1 cellular context compared by ENCODE assay signal in the genomic region with DNA sequence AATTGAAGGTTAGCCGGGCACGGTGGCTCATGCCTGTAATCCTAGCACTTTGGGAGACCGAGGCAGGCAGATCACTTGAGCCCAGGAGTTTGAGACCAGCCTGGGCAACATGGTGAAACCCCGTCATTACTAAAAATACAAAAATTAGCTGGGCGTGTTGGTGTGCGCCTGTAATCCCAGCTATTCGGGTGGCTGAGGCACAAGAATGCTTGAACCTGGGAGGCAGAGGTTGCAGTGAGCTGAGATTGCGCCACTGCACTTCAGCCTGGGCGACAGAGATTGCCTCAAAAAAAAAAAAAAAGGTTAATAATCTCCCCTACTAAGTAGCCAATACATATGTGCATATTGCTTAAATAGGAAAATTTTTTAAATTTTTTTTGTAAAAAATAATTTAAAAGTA. TPM values are rescaled to one million over a fixed set of nuclear protein-coding genes. Genes with fewer than 3 reads are reported as not detected.
"Had no signal": no experiment of that assay in that cellular context is flagged by ENCODE, and none has a peak within 500 bp of the region (broad histone marks: within the 10 kb centered on the region; RNA-seq: fewer than 3 reads in every experiment).

No MANE protein-coding gene starts in this region.

RNA-seq across cellular contexts. Expression of gene CCDC81, which starts 42.3 kb away (rescaled TPM):
- total RNA-seq: kidney epithelial cell had no signal
